ENCODE assay signal across 8 cellular contexts in the genomic region with DNA sequence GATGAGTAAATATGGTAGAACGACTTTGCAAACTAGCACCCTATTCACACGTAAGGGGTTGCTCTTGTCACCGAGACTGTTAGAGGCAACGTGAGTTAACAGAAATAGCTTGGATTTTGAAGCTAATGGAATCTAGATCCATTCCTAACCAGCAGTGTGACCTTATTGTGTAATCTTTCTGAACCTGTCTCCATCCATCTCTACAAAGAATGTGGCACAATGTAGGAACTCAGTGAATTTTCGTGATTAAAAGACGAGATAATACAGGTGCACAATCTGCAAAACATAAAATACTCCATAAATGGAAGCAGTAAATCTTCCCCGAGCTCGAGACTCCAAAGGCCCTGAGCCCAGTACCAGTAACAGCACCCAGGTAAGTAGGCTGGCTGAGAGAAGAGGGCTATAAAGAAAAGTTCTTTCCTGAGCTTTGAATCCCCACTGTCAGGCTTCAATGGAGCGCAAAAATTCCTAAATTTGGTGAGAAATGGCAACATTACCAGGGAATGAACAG. TPM values are rescaled to one million over a fixed set of nuclear protein-coding genes. Genes with fewer than 3 reads are reported as not detected.
DNase-seq lines count a peak whose midpoint lies in the region; TF ChIP-seq lines count a peak whose summit lies in the region.

No MANE protein-coding gene starts in this region.

- TF ChIP-seq POLR2A in breast epithelium (IDR thresholded peaks at IDR 0.05), result no peak

- H3K4me1 ChIP-seq in breast epithelium (peaks cover 4 to 5% of the 10 kb centered on the region in 2 donors), muscle layer of duodenum (ENCODE audit: control insufficient read depth in 1 of 2, insufficient read depth in 2 of 2, low read length in 2 of 2) (peaks cover 0 to 7% of the 10 kb centered on the region in 2 donors)

- no peak for DNase-seq in AG04450 (ENCODE audit: low read depth, low spot score)
- DNase-seq in HL-60 (ENCODE audit: low read depth in 1 of 2, low spot score in 1 of 2), result no peak
- DNase-seq in breast epithelium (ENCODE audit: low spot score in 2 of 2), result no peak
- no peak for DNase-seq in NCI-H1694 (lab: John Stamatoyannopoulos, UW)
- no peak for DNase-seq in AG20443 (ENCODE audit: low spot score)
- DNase-seq in DMS53 treated with DMSO at 0.1 percent for 48 hours (lab: John Stamatoyannopoulos, UW; ENCODE audit: unreplicated experiment), result no peak
- no peak for DNase-seq in NCI-H2196 treated with DMSO at 0.1 percent for 48 hours (lab: John Stamatoyannopoulos, UW; ENCODE audit: unreplicated experiment)

- H3K9me3 ChIP-seq in AG04450 (ENCODE audit: control insufficient read depth, insufficient read depth, low read length) (no peaks in the 10 kb centered on the region; the same call in 1 of the 2 replicates), breast epithelium (no peaks in the 10 kb centered on the region), muscle layer of duodenum (ENCODE audit: control insufficient read depth in 1 of 2, low read length in 2 of 2) (no peaks in the 10 kb centered on the region)

- peak overlapping the region; percentile 36; the same call in 1 of the 2 replicates for H3K4me3 ChIP-seq in AG04450 (ENCODE audit: low read depth, low read length)
- H3K4me3 ChIP-seq in HL-60 (replicated peaks; ENCODE audit: insufficient read depth, low read length), result peak overlapping the region; percentile 20; the same call in 1 of the 2 replicates
- peak overlapping the region in 2 of 3 donors; percentile 57 to 76 for H3K4me3 ChIP-seq in breast epithelium
- H3K4me3 ChIP-seq in muscle layer of duodenum (ENCODE audit: low read depth in 1 of 2, low read length in 2 of 2), result peak overlapping the region; percentile 5 to 30

- CTCF ChIA-PET in AG04450 (lab: Charles Lee), result interaction anchor here (0.6 to 2.0 kb wide), 25 partner anchors 10 to 192 kb away, joined by 3 to 23 read pairs (median 5); partner anchors contain the start of genes CUTA, SYNGAP1, ZBTB22 and ZBTB9

- peak overlapping the region; percentile 89 for H3K27ac ChIP-seq in AG04450 (ENCODE audit: low read depth, low read length)
- peak overlapping the region; percentile 41 for H3K27ac ChIP-seq in HL-60 (replicated peaks)
- peak overlapping the region; percentile 92 to 96 for H3K27ac ChIP-seq in breast epithelium
- H3K27ac ChIP-seq in muscle layer of duodenum (ENCODE audit: low read length), result peak overlapping the region; percentile 83

- H3K27me3 ChIP-seq in AG04450 (ENCODE audit: control insufficient read depth, insufficient read depth, low read length) (no peaks in the 10 kb centered on the region), HL-60 (ENCODE audit: insufficient read depth, poor library complexity, severe bottlenecking) (no peaks in the 10 kb centered on the region), breast epithelium (no peaks in the 10 kb centered on the region), muscle layer of duodenum (ENCODE audit: low read depth, low read length) (no peaks in the 10 kb centered on the region)

- TF ChIP-seq CTCF in AG04450 (IDR thresholded peaks at IDR 0.05; ENCODE audit: low read depth, low read length) (no peak), HL-60 (IDR thresholded peaks at IDR 0.05; ENCODE audit: insufficient read depth, low read length) (no peak), breast epithelium (IDR thresholded peaks at IDR 0.05) (no peak)

- H3K36me3 ChIP-seq in breast epithelium, result no peaks in the 10 kb centered on the region
- no peaks in the 10 kb centered on the region for H3K36me3 ChIP-seq in muscle layer of duodenum (ENCODE audit: control insufficient read depth in 1 of 2, insufficient read depth in 2 of 2, low read length in 2 of 2)

- POLR2A ChIA-PET in AG04450 (lab: Yijun Ruan, JAX), result no interaction called here

- intact Hi-C loops in breast epithelium (cut with DNase I; ENCODE audit: low total_unique reads), result no loop called here

RNA-seq across cellular contexts. Expression of gene KIFC1, which starts 0.8 kb away (rescaled TPM):
- polyA plus RNA-seq in AG04450 (2011; rRNA removed), result 10.2 TPM in 2 replicates
- polyA minus RNA-seq in AG04450 (2011; rRNA and poly(A)+ RNA removed), result 13.0 and 14.6 TPM in 2 replicates
- total RNA-seq in breast epithelium, result 1 to 10 TPM; 2.0 to 3.8 (median 3.2) TPM

RNA-seq across cellular contexts. Expression of gene PHF1, which starts 20.0 kb away (rescaled TPM):
- 26.6 and 29.7 TPM in 2 replicates for polyA plus RNA-seq in AG04450 (2011; rRNA removed)
- polyA minus RNA-seq in AG04450 (2011; rRNA and poly(A)+ RNA removed), result 23.6 and 32.0 TPM in 2 replicates
- total RNA-seq in breast epithelium, result 10 to 100 TPM; 72.8 to 82.8 (median 77.3) TPM

RNA-seq across cellular contexts. Expression of gene CUTA, which starts 27.1 kb away (rescaled TPM):
- 298 and 340 TPM in 2 replicates for polyA plus RNA-seq in AG04450 (2011; rRNA removed)
- 153 and 179 TPM in 2 replicates for polyA minus RNA-seq in AG04450 (2011; rRNA and poly(A)+ RNA removed)
- total RNA-seq in breast epithelium, result 100 to 1,000 TPM in 2 of 3 donors, 10 to 100 TPM in 1; 81.3 to 123 (median 111) TPM

RNA-seq across cellular contexts. Expression of gene SYNGAP1, which starts 29.0 kb away (rescaled TPM):
- 5.3 and 6.5 TPM in 2 replicates for polyA plus RNA-seq in AG04450 (2011; rRNA removed)
- 7.9 and 9.1 TPM in 2 replicates for polyA minus RNA-seq in AG04450 (2011; rRNA and poly(A)+ RNA removed)
- total RNA-seq in breast epithelium, result 10 to 100 TPM in 2 of 3 donors, 1 to 10 TPM in 1; 6.1 to 12.5 (median 10.7) TPM

Comparison
In these comparisons a context has a peak if more than half of its experiments do, and no peak if none do; other contexts are left out.
1. H3K27ac ChIP-seq: peak in every context shown above with its lines; median percentile 94 in breast epithelium; 89 in AG04450; 83 in muscle layer of duodenum; 41 in HL-60.